1 cellular context compared by ENCODE assay signal in genomic region chr20:21436186-21436585, GRCh38.
TF ChIP-seq lines count a peak whose summit lies in the region.

No MANE protein-coding gene starts in this region.

TF ChIP-seq in HepG2, 621 proteins besides CTCF, POLR2A, EP300 and RAD21 (continued from another document):
- TF ChIP-seq HIC2 (CRISPR knock-in tag; IDR thresholded peaks at IDR 0.05; ENCODE audit: low read depth) (no peak), HNRNPH1 (optimal IDR thresholded peaks at IDR 0.05; ENCODE audit: low read depth, low read length) (no peak), ZXDC (CRISPR knock-in tag; IDR thresholded peaks at IDR 0.05) (no peak), ZIK1 (CRISPR knock-in tag; IDR thresholded peaks at IDR 0.05; ENCODE audit: borderline replicate concordance, low read depth) (no peak), FOSL2 (CRISPR knock-in tag; IDR thresholded peaks at IDR 0.05) (no peak), ASH2L (IDR thresholded peaks at IDR 0.05; ENCODE audit: insufficient read length, low read depth, low read length) (no peak)
